Comparison of ENCODE assay signal across 8 cellular contexts in the genomic region with DNA sequence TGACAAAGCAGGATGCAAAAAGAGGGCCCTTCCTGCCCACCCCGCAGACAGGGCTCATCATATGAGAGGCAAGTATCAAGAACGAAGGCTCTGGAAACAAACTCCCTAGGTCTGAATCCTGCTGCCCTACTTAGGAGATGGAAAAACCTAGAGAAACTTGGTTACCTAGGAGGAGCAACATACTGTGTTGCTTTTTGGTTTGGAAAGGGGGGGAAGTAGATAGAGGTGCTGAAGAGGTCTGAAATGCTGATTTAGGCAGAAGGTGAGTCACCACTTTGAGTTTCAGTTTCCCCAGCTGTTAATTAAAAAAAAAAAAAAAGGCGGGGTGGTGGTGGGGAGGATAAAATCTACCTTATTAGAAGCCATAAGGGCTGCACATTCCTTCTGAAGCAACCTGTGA. TPM values are rescaled to one million over a fixed set of nuclear protein-coding genes. Genes with fewer than 3 reads are reported as not detected.
DNase-seq lines count a peak whose midpoint lies in the region; ATAC-seq and TF ChIP-seq lines count a peak whose summit lies in the region.

No MANE protein-coding gene starts in this region.

- ATAC-seq in PC-3 (no peak), esophagus mucosa (peak; percentile 11), HG03457 (IDR thresholded peaks at IDR 0.05; ENCODE audit: unreplicated experiment) (no peak)

- no peaks in the 10 kb centered on the region for H3K27me3 ChIP-seq in GM23248 (replicated peaks; ENCODE audit: insufficient read depth)
- no peaks in the 10 kb centered on the region for H3K27me3 ChIP-seq in PC-3 (ENCODE audit: low read length)
- no peaks in the 10 kb centered on the region for H3K27me3 ChIP-seq in skeletal muscle satellite cell (ENCODE audit: control insufficient read depth, insufficient read depth, low read length)

- H3K36me3 ChIP-seq in GM23248 (ENCODE audit: low read depth): no peaks in the 10 kb centered on the region
- no peaks in the 10 kb centered on the region for H3K36me3 ChIP-seq in PC-3 (ENCODE audit: low read depth, low read length)
- H3K36me3 ChIP-seq in skeletal muscle satellite cell (ENCODE audit: insufficient read depth, low read length): peaks cover 4% of the 10 kb centered on the region

- H4K20me1 ChIP-seq in GM23248 (ENCODE audit: insufficient read depth): peaks cover 27% of the 10 kb centered on the region; the same call in 1 of the 2 replicates
- peaks cover 17% of the 10 kb centered on the region; the same call in 1 of the 2 replicates for H4K20me1 ChIP-seq in PC-3 (ENCODE audit: low read length)

- H3K27ac ChIP-seq in GM23248: peak overlapping the region; percentile 95
- peak overlapping the region; percentile 75 for H3K27ac ChIP-seq in PC-3 (ENCODE audit: low read length)

- H3K4me2 ChIP-seq in GM23248 (ENCODE audit: unreplicated experiment): peak overlapping the region; percentile 85
- peak overlapping the region; percentile 84 for H3K4me2 ChIP-seq in PC-3 (ENCODE audit: low read length)
- H3K4me2 ChIP-seq in skeletal muscle satellite cell (ENCODE audit: low read length): peak overlapping the region; percentile 96

- WGBS in GM23248 (ENCODE audit: low coverage in 1 of 2, low lambda C conversion rate in 2 of 2, missing lambda C conversion rate in 2 of 2), 2 experiments: 78 to 93% methylated on average over 3 of the region's 3 CpGs

- peaks cover 63% of the 10 kb centered on the region for H3K79me2 ChIP-seq in GM23248 (ENCODE audit: insufficient read depth)
- peaks cover 60% of the 10 kb centered on the region for H3K79me2 ChIP-seq in PC-3 (ENCODE audit: low read length)

- in situ Hi-C loops in GM23248 (cut with MboI): no loop called here

- BruUV-seq in PC-3 (replicated peaks; lab: Mats Ljungman, UMichigan): no TSS peak

- H3K9ac ChIP-seq in GM23248 (peak overlapping the region; percentile 92), PC-3 (ENCODE audit: low read length) (peak overlapping the region; percentile 88), skeletal muscle satellite cell (ENCODE audit: low read depth, low read length) (peak overlapping the region; percentile 85)

- H3K9me2 ChIP-seq in GM23248 (ENCODE audit: insufficient read depth): no peaks in the 10 kb centered on the region
- no peaks in the 10 kb centered on the region for H3K9me2 ChIP-seq in PC-3 (replicated peaks; ENCODE audit: low read length)

- H3K9me3 ChIP-seq in GM23248 (ENCODE audit: low read depth) (no peaks in the 10 kb centered on the region), PC-3 (ENCODE audit: low read length) (no peaks in the 10 kb centered on the region), skeletal muscle satellite cell (replicated peaks; ENCODE audit: low read length) (no peaks in the 10 kb centered on the region)

- peak; percentile 12 for DNase-seq in GM03348 (ENCODE audit: low spot score)
- peak; percentile 51 for DNase-seq in GM23248
- DNase-seq in PC-3: peak; percentile 9
- DNase-seq in NCI-H1436 (lab: John Stamatoyannopoulos, UW): no peak
- DNase-seq in C1 segment of cervical spinal cord (lab: John Stamatoyannopoulos, UW): no peak

- TF ChIP-seq CTCF in PC-3 (conservative IDR thresholded peaks at IDR 0.05; ENCODE audit: low read depth, low read length): no peak

- CTCF ChIA-PET in PC-3 (lab: Charles Lee): interaction anchor here (1.0 kb wide), 1 partner anchor 15 kb away, joined by 4 read pairs; no protein-coding TSS in a partner anchor

- no peak overlapping the region for H2AFZ ChIP-seq in GM23248
- H2AFZ ChIP-seq in PC-3 (ENCODE audit: low read length): no peak overlapping the region

- intact Hi-C loops in PC-3 (cut with micrococcal nuclease): loop anchor here (5.0 kb wide), 2 partner anchors 51 to 241 kb away; no protein-coding TSS in a partner anchor

- H3F3A ChIP-seq in GM23248 (ENCODE audit: insufficient read depth) (peaks cover 28% of the 10 kb centered on the region), PC-3 (ENCODE audit: low read length, unreplicated experiment) (no peaks in the 10 kb centered on the region)

- H3K4me1 ChIP-seq in GM23248 (ENCODE audit: insufficient read depth): peaks cover 37% of the 10 kb centered on the region
- H3K4me1 ChIP-seq in PC-3 (ENCODE audit: insufficient read depth, low read length): peaks cover 28% of the 10 kb centered on the region
- peaks cover 26% of the 10 kb centered on the region for H3K4me1 ChIP-seq in skeletal muscle satellite cell (ENCODE audit: control insufficient read depth, insufficient read depth, low read length)

- H3K4me3 ChIP-seq in GM23248 (peak overlapping the region; percentile 84), PC-3 (ENCODE audit: low read length) (peak overlapping the region; percentile 80), skeletal muscle satellite cell (ENCODE audit: low read length) (peak overlapping the region; percentile 98)

- POLR2A ChIA-PET in PC-3 (lab: Charles Lee; ENCODE audit: unreplicated experiment): no interaction called here

RNA-seq across cellular contexts. Expression of gene N4BP1, which starts 1.5 kb away (rescaled TPM):
- 15.9 and 28.1 TPM in 2 replicates for total RNA-seq in GM23248 (2014; rRNA removed; shearing (Covaris generic))
- 14.6 and 15.4 TPM in 2 replicates for polyA plus RNA-seq in GM23248 (2016; fragmentation: Nextera tagmentation; extraction: Ambion mirVana)
- 7.6 and 16.6 TPM in 2 replicates for total RNA-seq in PC-3 (2014; rRNA removed)
- 42.2 TPM for total RNA-seq in esophagus mucosa
- 10.7 and 15.5 TPM in 2 replicates for total RNA-seq in skeletal muscle satellite cell (2012; rRNA removed)

Comparison
In these comparisons a context has a peak if more than half of its experiments do, and no peak if none do; other contexts are left out.
1. DNase-seq: peak in GM03348 (single experiment), GM23248 (single experiment) and PC-3 (single experiment); none in NCI-H1436 (single experiment) and C1 segment of cervical spinal cord (0 of 14).
2. Peak in every context shown above with its lines, with median percentiles within 50 percentile points of each other: H3K4me2 ChIP-seq, H3K4me3 ChIP-seq and H3K9ac ChIP-seq.